Comparison of ENCODE assay signal across 9 cellular contexts in the genomic region with DNA sequence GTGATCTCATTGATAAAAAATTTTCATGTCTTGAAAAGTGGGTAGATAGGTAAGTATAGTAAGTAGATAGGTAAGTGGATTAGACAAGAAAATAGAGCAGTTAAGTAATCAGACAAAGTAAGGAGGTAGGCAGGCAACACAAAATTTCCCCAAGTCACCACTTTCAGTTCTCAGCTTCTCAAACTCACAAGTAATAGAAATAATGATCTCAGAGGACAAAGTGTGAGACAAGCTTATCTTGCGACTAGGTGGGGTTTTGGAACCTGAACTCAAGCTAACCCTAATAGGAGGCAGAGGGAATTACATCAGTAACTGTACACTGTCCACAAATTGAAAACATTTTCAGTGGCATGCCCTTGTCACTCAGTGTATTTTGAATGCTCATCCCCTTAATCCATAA.
"Had no signal": no experiment of that assay in that cellular context is flagged by ENCODE, and none has a peak within 500 bp of the region (broad histone marks: within the 10 kb centered on the region; RNA-seq: fewer than 3 reads in every experiment).

No MANE protein-coding gene starts in this region.

- H3K4me3 ChIP-seq: GM23248, HAP-1 had no signal

- ATAC-seq: HCT116, HepG2 had no signal

- H3K4me1 ChIP-seq: HAP-1 had no signal

- H3K4me3 Mint-ChIP-seq: HFFc6, IgD-negative memory B cell had no signal

- H3K4me1 Mint-ChIP-seq: IgD-negative memory B cell had no signal

- H3K9ac ChIP-seq: GM23248 had no signal

- H3K36me3 ChIP-seq: HAP-1 had no signal

- H3K9me3 Mint-ChIP-seq: HFFc6, IgD-negative memory B cell had no signal

- H3K27ac ChIP-seq: GM23248, HL-60 had no signal

- H2AFZ ChIP-seq: GM23248 had no signal

- DNase-seq: GM23248, GOT3, H7, HFFc6 had no signal

- H3K27me3 Mint-ChIP-seq: IgD-negative memory B cell had no signal

- H3K27ac Mint-ChIP-seq: HFFc6, IgD-negative memory B cell had no signal

- H3K36me3 Mint-ChIP-seq: IgD-negative memory B cell had no signal

- H3K9me3 ChIP-seq: HAP-1 had no signal
